In genomic region chrX:34437586-34437985, GRCh38 we compare ENCODE assay signal across 1 cellular context.
TF ChIP-seq lines count a peak whose summit lies in the region.

No MANE protein-coding gene starts in this region.

TF ChIP-seq in SK-N-SH treated with all-trans-retinoic acid at 6 μM for 48 hours, 23 proteins besides CTCF, POLR2A, EP300 and RAD21 (continued from another document):
- TF ChIP-seq POU6F1 (CRISPR knock-in tag; IDR thresholded peaks at IDR 0.05; ENCODE audit: borderline replicate concordance, low read depth) (no peak), ISL1 (CRISPR knock-in tag; IDR thresholded peaks at IDR 0.05) (no peak), ARNTL (CRISPR knock-in tag; IDR thresholded peaks at IDR 0.05; ENCODE audit: borderline replicate concordance, low read depth) (no peak), ZFP3 (CRISPR knock-in tag; IDR thresholded peaks at IDR 0.05) (no peak)
TF ChIP-seq in SK-N-SH treated with all-trans-retinoic acid at 6 μM for 48 hours: peak in this region for 0.
